Comparison of ENCODE assay signal across 1 cellular context in the genomic region with DNA sequence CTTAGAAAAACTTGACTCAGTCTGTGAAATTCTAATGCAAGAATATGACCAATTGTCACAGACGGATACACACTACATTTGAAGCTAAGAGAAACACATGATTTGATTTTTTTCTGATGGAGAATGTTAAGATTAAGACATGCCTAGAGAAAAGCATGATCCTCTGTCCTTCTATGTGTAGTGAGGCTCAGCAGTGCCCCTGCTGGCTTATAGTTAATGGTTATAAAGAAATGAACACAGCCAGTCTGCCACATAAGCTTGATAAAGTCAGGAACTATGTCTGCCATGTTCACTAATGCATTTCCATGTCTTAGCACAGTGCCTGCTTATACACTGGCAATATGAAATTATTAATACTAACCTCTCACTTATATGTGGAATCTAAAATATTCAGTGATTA.
TF ChIP-seq lines count a peak whose summit lies in the region.

No MANE protein-coding gene starts in this region.

TF ChIP-seq in HCT116, 20 proteins besides CTCF, POLR2A, EP300 and RAD21 (continued from another document):
- TF ChIP-seq EZH2 (IDR thresholded peaks at IDR 0.05) = no peak
- TF ChIP-seq YY1 (IDR thresholded peaks at IDR 0.05; ENCODE audit: extremely low read depth, insufficient replicate concordance, low read depth, low read length) = no peak
- no peak for TF ChIP-seq ZNF274 (IDR thresholded peaks at IDR 0.05; ENCODE audit: low read depth, low read length)
- TF ChIP-seq FOSL1 (IDR thresholded peaks at IDR 0.05; ENCODE audit: low read depth) = no peak
- no peak for TF ChIP-seq EGR1 (IDR thresholded peaks at IDR 0.05; ENCODE audit: low read depth)
- TF ChIP-seq SRF (IDR thresholded peaks at IDR 0.05; ENCODE audit: low read depth) = no peak
- TF ChIP-seq EZH2phosphoT487 (IDR thresholded peaks at IDR 0.05; ENCODE audit: borderline replicate concordance) = no peak
TF ChIP-seq in HCT116: peak in this region for 0.
